In the genomic region with DNA sequence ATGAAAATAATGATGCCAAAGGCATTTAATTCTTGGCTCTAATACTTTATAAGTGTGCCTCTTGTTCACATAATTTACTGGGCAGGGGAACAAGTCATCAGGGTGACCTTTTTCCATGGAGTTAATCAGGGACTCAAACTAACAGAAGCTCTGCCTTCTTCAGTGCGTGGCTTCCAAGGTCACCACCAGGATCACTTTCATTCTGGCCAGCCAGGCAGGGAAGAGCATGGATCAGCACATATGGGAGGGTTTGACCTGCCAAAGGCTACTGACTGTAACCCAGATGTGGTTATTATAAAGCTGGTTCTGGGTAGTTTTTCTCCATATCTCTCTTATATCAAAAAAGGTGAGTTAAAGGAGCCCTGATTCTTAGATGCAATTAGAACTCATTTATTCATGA, we compare ENCODE assay signal across 16 cellular contexts. TPM values are rescaled to one million over a fixed set of nuclear protein-coding genes. Genes with fewer than 3 reads are reported as not detected.
DNase-seq lines count a peak whose midpoint lies in the region; ATAC-seq and TF ChIP-seq lines count a peak whose summit lies in the region.
"Had no signal": no experiment of that assay in that cellular context is flagged by ENCODE, and none has a peak within 500 bp of the region (broad histone marks: within the 10 kb centered on the region; RNA-seq: fewer than 3 reads in every experiment).

No MANE protein-coding gene starts in this region.

- H2AK5ac ChIP-seq in trophoblast cell (ENCODE audit: low read length), result no peak overlapping the region

- H2AFZ ChIP-seq in trophoblast cell (ENCODE audit: insufficient read depth, low read length, poor library complexity), result no peak overlapping the region
- H2AFZ ChIP-seq: GM23338 had no signal

- no peak overlapping the region for H3K27ac ChIP-seq in trophoblast cell (ENCODE audit: low read depth, low read length)
- H3K27ac ChIP-seq: BLaER1 treated with 17β-estradiol and CSF1 and Interleukin-3, amounts not matched to agents 10 nM and 100 nM had no signal

- H3K27me3 Mint-ChIP-seq in activated naive CD8-positive, alpha-beta T cell treated with anti-CD3 and anti-CD28 coated beads, Interleukin-2, amount 50 U/mL, for 24 hours, result peaks cover 21% of the 10 kb centered on the region
- peaks cover 35% of the 10 kb centered on the region for H3K27me3 Mint-ChIP-seq in activated naive CD8-positive, alpha-beta T cell treated with anti-CD3 and anti-CD28 coated beads for 36 hours
- peaks cover 23% of the 10 kb centered on the region for H3K27me3 Mint-ChIP-seq in activated T-helper 17 cell treated with anti-CD3 and anti-CD28 coated beads, Interleukin-2, amount 50 U/mL, for 72 hours
- peaks cover 20% of the 10 kb centered on the region for H3K27me3 Mint-ChIP-seq in activated CD8-positive, alpha-beta T cell treated with anti-CD3 and anti-CD28 coated beads for 36 hours

- no peak overlapping the region for H2BK5ac ChIP-seq in trophoblast cell (ENCODE audit: low read depth, low read length, poor library complexity)

- H4K8ac ChIP-seq in trophoblast cell (ENCODE audit: low read depth, low read length), result no peak overlapping the region

- H3K14ac ChIP-seq in trophoblast cell (ENCODE audit: low read length), result no peak overlapping the region

- in situ Hi-C loops in HAP-1 (cut with MboI; ENCODE audit: low sequenced_read_pairs), result loop anchor here (25.0 kb wide), 1 partner anchor 585 kb away; no protein-coding TSS in a partner anchor

- peak overlapping the region; percentile 53 for H2BK120ac ChIP-seq in trophoblast cell (ENCODE audit: insufficient read depth, low read length, poor library complexity)

- POLR2A ChIA-PET in activated CD8-positive, alpha-beta T cell treated with anti-CD3 and anti-CD28 coated beads for 36 hours (lab: Charles Lee), result interaction anchor here (0.8 kb wide), 1 partner anchor 11 kb away, joined by 3 read pairs; no protein-coding TSS in a partner anchor

- H3K9me3 Mint-ChIP-seq in activated naive CD8-positive, alpha-beta T cell treated with anti-CD3 and anti-CD28 coated beads, Interleukin-2, amount 50 U/mL, for 24 hours, result no peaks in the 10 kb centered on the region
- no peaks in the 10 kb centered on the region for H3K9me3 Mint-ChIP-seq in activated naive CD8-positive, alpha-beta T cell treated with anti-CD3 and anti-CD28 coated beads for 36 hours
- H3K9me3 Mint-ChIP-seq in activated T-helper 17 cell treated with anti-CD3 and anti-CD28 coated beads, Interleukin-2, amount 50 U/mL, for 72 hours, result no peaks in the 10 kb centered on the region
- H3K9me3 Mint-ChIP-seq in activated CD8-positive, alpha-beta T cell treated with anti-CD3 and anti-CD28 coated beads for 36 hours, result no peaks in the 10 kb centered on the region
- H3K9me3 Mint-ChIP-seq: CD4-positive, alpha-beta T cell; GM23338 had no signal

- no peak overlapping the region for H3K23ac ChIP-seq in trophoblast cell (ENCODE audit: low read length)

- no peak overlapping the region for H4K12ac ChIP-seq in trophoblast cell (ENCODE audit: low read depth, low read length)

- H4K91ac ChIP-seq in trophoblast cell (ENCODE audit: low read depth, low read length), result peak overlapping the region; percentile 66

- intact Hi-C loops in activated CD8-positive, alpha-beta T cell treated with anti-CD3 and anti-CD28 coated beads for 36 hours (cut with micrococcal nuclease), result loop anchor here (5.0 kb wide), 1 partner anchor 85 kb away; no protein-coding TSS in a partner anchor

- peaks cover 40% of the 10 kb centered on the region for H3K4me1 Mint-ChIP-seq in activated naive CD8-positive, alpha-beta T cell treated with anti-CD3 and anti-CD28 coated beads, Interleukin-2, amount 50 U/mL, for 24 hours
- H3K4me1 Mint-ChIP-seq in activated naive CD8-positive, alpha-beta T cell treated with anti-CD3 and anti-CD28 coated beads for 36 hours, result peaks cover 19% of the 10 kb centered on the region
- no peaks in the 10 kb centered on the region for H3K4me1 Mint-ChIP-seq in activated T-helper 17 cell treated with anti-CD3 and anti-CD28 coated beads, Interleukin-2, amount 50 U/mL, for 72 hours
- H3K4me1 Mint-ChIP-seq in activated CD8-positive, alpha-beta T cell treated with anti-CD3 and anti-CD28 coated beads for 36 hours (ENCODE audit: low read depth), result peaks cover 16% of the 10 kb centered on the region

- no peak for ATAC-seq in activated naive CD8-positive, alpha-beta T cell treated with anti-CD3 and anti-CD28 coated beads, Interleukin-2, amount 50 U/mL, for 24 hours
- ATAC-seq in activated T-helper 17 cell treated with anti-CD3 and anti-CD28 coated beads, Interleukin-2, amount 50 U/mL, for 72 hours (replicated peaks), result no peak
- ATAC-seq in activated CD8-positive, alpha-beta T cell treated with anti-CD3 and anti-CD28 coated beads for 36 hours, result no peak
- ATAC-seq: GM23338 had no signal

- H3K18ac ChIP-seq in trophoblast cell (ENCODE audit: low read length), result no peak overlapping the region

- TF ChIP-seq CTCF in LNCaP clone FGC (IDR thresholded peaks at IDR 0.05; ENCODE audit: control insufficient read depth, extremely low read depth, insufficient read depth), result no peak
- TF ChIP-seq CTCF in activated CD8-positive, alpha-beta T cell treated with anti-CD3 and anti-CD28 coated beads for 36 hours (IDR thresholded peaks at IDR 0.05), result no peak

- H3K9ac ChIP-seq in trophoblast cell (ENCODE audit: low read length), result no peak overlapping the region
- H3K9ac ChIP-seq: BLaER1 treated with 17β-estradiol and CSF1 and Interleukin-3, amounts not matched to agents 10 nM and 100 nM had no signal

- CTCF ChIA-PET in activated CD8-positive, alpha-beta T cell treated with anti-CD3 and anti-CD28 coated beads for 36 hours (lab: Charles Lee), result interaction anchor here (1.0 to 6.7 kb wide), 6 partner anchors 12 to 595 kb away, joined by 3 to 56 read pairs (median 4); no protein-coding TSS in a partner anchor

- WGBS in trophoblast cell (ENCODE audit: extremely low coverage, insufficient coverage, insufficient read length), result no CpG with 5 or more reads among the region's 1 CpG

- H3K4ac ChIP-seq in trophoblast cell (ENCODE audit: low read depth, low read length), result no peak overlapping the region

- no peak overlapping the region for H3K4me2 ChIP-seq in trophoblast cell (ENCODE audit: low read length)

- DNase-seq in activated naive CD8-positive, alpha-beta T cell treated with anti-CD3 and anti-CD28 coated beads, Interleukin-2, amount 50 U/mL, for 24 hours, result no peak
- DNase-seq in activated naive CD8-positive, alpha-beta T cell treated with anti-CD3 and anti-CD28 coated beads for 36 hours, result no peak
- peak; percentile 35 for DNase-seq in LNCaP clone FGC (ENCODE audit: low read depth)
- no peak for DNase-seq in trophoblast cell
- no peak for DNase-seq in NCI-H1694 (lab: John Stamatoyannopoulos, UW)
- no peak for DNase-seq in activated CD8-positive, alpha-beta T cell treated with anti-CD3 and anti-CD28 coated beads for 36 hours
- no peak for DNase-seq in HAP-1 (ENCODE audit: low spot score in 2 of 2)
- DNase-seq: 8988T; AML-193; CD4-positive, alpha-beta T cell; DND-41; GDM1; H7 had no signal

- H3K9me3 ChIP-seq in trophoblast cell (ENCODE audit: insufficient read depth, low read depth, low read length) (no peaks in the 10 kb centered on the region), HAP-1 (no peaks in the 10 kb centered on the region)
- H3K9me3 ChIP-seq: BLaER1 treated with 17β-estradiol and CSF1 and Interleukin-3, amounts not matched to agents 10 nM and 100 nM had no signal

- H2BK12ac ChIP-seq in trophoblast cell (ENCODE audit: low read length), result peak overlapping the region; percentile 69

- peak overlapping the region; percentile 79 for H3K27ac Mint-ChIP-seq in activated naive CD8-positive, alpha-beta T cell treated with anti-CD3 and anti-CD28 coated beads, Interleukin-2, amount 50 U/mL, for 24 hours
- no peak overlapping the region for H3K27ac Mint-ChIP-seq in activated naive CD8-positive, alpha-beta T cell treated with anti-CD3 and anti-CD28 coated beads for 36 hours
- H3K27ac Mint-ChIP-seq in activated T-helper 17 cell treated with anti-CD3 and anti-CD28 coated beads, Interleukin-2, amount 50 U/mL, for 72 hours, result no peak overlapping the region
- no peak overlapping the region for H3K27ac Mint-ChIP-seq in activated CD8-positive, alpha-beta T cell treated with anti-CD3 and anti-CD28 coated beads for 36 hours
- H3K27ac Mint-ChIP-seq: CD4-positive, alpha-beta T cell; GM23338 had no signal

- peaks cover 3 to 11% of the 10 kb centered on the region in 2 experiments for H3K4me1 ChIP-seq in trophoblast cell (ENCODE audit: control insufficient read depth in 1 of 2, insufficient read depth in 2 of 2, low read length in 2 of 2)
- H3K4me1 ChIP-seq in HAP-1, result peaks cover 35% of the 10 kb centered on the region

- H3K36me3 ChIP-seq in trophoblast cell (ENCODE audit: control insufficient read depth in 1 of 2, insufficient read depth in 2 of 2, low read length in 2 of 2), result no peaks in the 10 kb centered on the region
- no peaks in the 10 kb centered on the region for H3K36me3 ChIP-seq in HAP-1 (replicated peaks)
- H3K36me3 ChIP-seq: BLaER1 treated with 17β-estradiol and CSF1 and Interleukin-3, amounts not matched to agents 10 nM and 100 nM had no signal

- H3K4me3 ChIP-seq in LNCaP clone FGC (ENCODE audit: low read depth, low read length) (no peak overlapping the region), trophoblast cell (ENCODE audit: low read depth, low read length) (no peak overlapping the region), HAP-1 (no peak overlapping the region)
- H3K4me3 ChIP-seq: BLaER1 treated with 17β-estradiol and CSF1 and Interleukin-3, amounts not matched to agents 10 nM and 100 nM; GM23338 had no signal

- H3K79me2 ChIP-seq in trophoblast cell (ENCODE audit: control insufficient read depth, insufficient read depth, low read length, poor library complexity), result no peaks in the 10 kb centered on the region

- peaks cover 4% of the 10 kb centered on the region for H3K79me1 ChIP-seq in trophoblast cell (ENCODE audit: low read length)

- H3K27me3 ChIP-seq in trophoblast cell (ENCODE audit: insufficient read depth, low read length) (no peaks in the 10 kb centered on the region), HAP-1 (ENCODE audit: low read depth) (no peaks in the 10 kb centered on the region)
- H3K27me3 ChIP-seq: BLaER1 treated with 17β-estradiol and CSF1 and Interleukin-3, amounts not matched to agents 10 nM and 100 nM had no signal

- H3K36me3 Mint-ChIP-seq in activated naive CD8-positive, alpha-beta T cell treated with anti-CD3 and anti-CD28 coated beads, Interleukin-2, amount 50 U/mL, for 24 hours (ENCODE audit: low read depth), result no peaks in the 10 kb centered on the region
- no peaks in the 10 kb centered on the region for H3K36me3 Mint-ChIP-seq in activated naive CD8-positive, alpha-beta T cell treated with anti-CD3 and anti-CD28 coated beads for 36 hours
- no peaks in the 10 kb centered on the region for H3K36me3 Mint-ChIP-seq in activated T-helper 17 cell treated with anti-CD3 and anti-CD28 coated beads, Interleukin-2, amount 50 U/mL, for 72 hours (ENCODE audit: low read depth)
- H3K36me3 Mint-ChIP-seq in activated CD8-positive, alpha-beta T cell treated with anti-CD3 and anti-CD28 coated beads for 36 hours (ENCODE audit: low read depth), result no peaks in the 10 kb centered on the region

- no peak overlapping the region for H3K4me3 Mint-ChIP-seq in activated naive CD8-positive, alpha-beta T cell treated with anti-CD3 and anti-CD28 coated beads, Interleukin-2, amount 50 U/mL, for 24 hours
- no peak overlapping the region for H3K4me3 Mint-ChIP-seq in activated naive CD8-positive, alpha-beta T cell treated with anti-CD3 and anti-CD28 coated beads for 36 hours
- H3K4me3 Mint-ChIP-seq in activated T-helper 17 cell treated with anti-CD3 and anti-CD28 coated beads, Interleukin-2, amount 50 U/mL, for 72 hours, result peak overlapping the region; percentile 8
- no peak overlapping the region for H3K4me3 Mint-ChIP-seq in activated CD8-positive, alpha-beta T cell treated with anti-CD3 and anti-CD28 coated beads for 36 hours
- H3K4me3 Mint-ChIP-seq: CD4-positive, alpha-beta T cell; GM23338 had no signal

RNA-seq across cellular contexts. Expression of gene PLCB1, which starts 5.1 kb away (rescaled TPM):
- total RNA-seq in activated naive CD8-positive, alpha-beta T cell treated with anti-CD3 and anti-CD28 coated beads for 36 hours, result 1 to 10 TPM; 2.2 to 2.8 TPM
- 1 to 10 TPM; 1.8 to 3.0 TPM for total RNA-seq in activated T-helper 17 cell treated with anti-CD3 and anti-CD28 coated beads, Interleukin-2, amount 50 U/mL, for 72 hours
- 6.8 and 8.4 TPM in 2 replicates for polyA plus RNA-seq in trophoblast cell (2013)
- total RNA-seq in activated CD8-positive, alpha-beta T cell treated with anti-CD3 and anti-CD28 coated beads for 36 hours, result 1 to 10 TPM; 3.1 to 3.6 TPM
